8 cellular contexts compared by ENCODE assay signal in genomic region chr19:45730389-45731288, GRCh38. TPM values are rescaled to one million over a fixed set of nuclear protein-coding genes. Genes with fewer than 3 reads are reported as not detected.
DNase-seq lines count a peak whose midpoint lies in the region; ATAC-seq and TF ChIP-seq lines count a peak whose summit lies in the region.

Gene FBXO46, minus strand, starts transcription at chr19:45730896. Its CDS starts 17,401 bp downstream, at chr19:45713495.

- CTCF ChIA-PET in CD8-positive, alpha-beta memory T cell (lab: Charles Lee) = interaction anchor here (0.7 to 1.6 kb wide), 8 partner anchors 13 to 815 kb away, joined by 3 to 4 read pairs (median 4); partner anchors contain the start of genes QPCTL and SNRPD2

- TF ChIP-seq CTCF in lower lobe of right lung (IDR thresholded peaks at IDR 0.05) = no peak

- POLR2A ChIA-PET in CD8-positive, alpha-beta memory T cell (lab: Charles Lee) = interaction anchor here (0.5 to 2.5 kb wide), 8 partner anchors 13 to 1695 kb away, joined by 3 to 19 read pairs (median 4); partner anchors contain the start of genes QPCTL, SIX5 and SNRPD2

- peak within 1 kb of the TSS; percentile 82 to 99 (median 94) for H3K4me3 Mint-ChIP-seq in CD8-positive, alpha-beta memory T cell

- ATAC-seq in GM19455 (IDR thresholded peaks at IDR 0.05; ENCODE audit: unreplicated experiment) (peak; percentile 80), lower lobe of right lung (peak; percentile 98 to 99)

- H3K27me3 Mint-ChIP-seq in CD8-positive, alpha-beta memory T cell = peaks cover 0 to 1% of the 10 kb centered on the region in 2 donors

- H3K36me3 Mint-ChIP-seq in CD8-positive, alpha-beta memory T cell = peaks cover 0 to 12% (median 1%) of the 10 kb centered on the region in 3 donors

- H3K9me3 ChIP-seq in CD8-positive, alpha-beta memory T cell (ENCODE audit: low read length) = no peaks in the 10 kb centered on the region
- H3K9me3 ChIP-seq in lower lobe of right lung = no peaks in the 10 kb centered on the region

- peak within 1 kb of the TSS; percentile 81 for H3K27ac ChIP-seq in CD8-positive, alpha-beta memory T cell (ENCODE audit: low read depth, low read length)
- H3K27ac ChIP-seq in lower lobe of right lung = peak within 1 kb of the TSS; percentile 70

- intact Hi-C loops in lower lobe of right lung (cut with DNase I) = no loop called here

- DNase-seq in CD8-positive, alpha-beta memory T cell = peak; percentile 85 to 94 (median 90)
- peak; percentile 98 for DNase-seq in HS-27A (ENCODE audit: low read depth)
- peak; percentile 53 for DNase-seq in NK-92 (lab: John Stamatoyannopoulos, UW; ENCODE audit: unreplicated experiment)
- DNase-seq in activated CD8-positive, alpha-beta memory T cell treated with anti-CD3 and anti-CD28 coated beads for 1 hour (ENCODE audit: extremely low read depth in 1 of 2, low read depth in 1 of 2) = peak; percentile 81 to 84
- peak; percentile 93 for DNase-seq in effector CD4-positive, alpha-beta T cell
- DNase-seq in lower lobe of right lung = peak; percentile 97
- DNase-seq in stimulated activated CD4-positive, alpha-beta T cell treated with anti-CD3 and anti-CD28 coated beads, TNF-alpha, amount 100 ng/mL, for 24 hours (ENCODE audit: low read depth in 3 of 3) = peak; percentile 86 to 95 (median 92)

- no peaks in the 10 kb centered on the region for H3K9me3 Mint-ChIP-seq in CD8-positive, alpha-beta memory T cell

- H3K4me1 ChIP-seq in CD8-positive, alpha-beta memory T cell (ENCODE audit: insufficient read depth, low read length) = peaks cover 27% of the 10 kb centered on the region
- H3K4me1 ChIP-seq in lower lobe of right lung = peaks cover 24% of the 10 kb centered on the region

- H3K4me1 Mint-ChIP-seq in CD8-positive, alpha-beta memory T cell = peaks cover 23 to 38% (median 37%) of the 10 kb centered on the region in 3 donors

- no peaks in the 10 kb centered on the region for H3K36me3 ChIP-seq in CD8-positive, alpha-beta memory T cell (ENCODE audit: insufficient read depth, low read length)
- H3K36me3 ChIP-seq in lower lobe of right lung = no peaks in the 10 kb centered on the region

- H3K27me3 ChIP-seq in CD8-positive, alpha-beta memory T cell (ENCODE audit: insufficient read depth, low read length, poor library complexity, severe bottlenecking) = no peaks in the 10 kb centered on the region
- no peaks in the 10 kb centered on the region for H3K27me3 ChIP-seq in lower lobe of right lung (ENCODE audit: low read depth)

- peak within 1 kb of the TSS; percentile 88 for H3K4me3 ChIP-seq in CD8-positive, alpha-beta memory T cell (ENCODE audit: low read length)
- peak within 1 kb of the TSS; percentile 74 for H3K4me3 ChIP-seq in lower lobe of right lung

- H3K27ac Mint-ChIP-seq in CD8-positive, alpha-beta memory T cell = peak within 1 kb of the TSS; percentile 16 to 99 (median 90)

RNA-seq across cellular contexts. Expression of gene FBXO46, which starts in this region (rescaled TPM):
- 10 to 100 TPM; 25.2 to 30.4 TPM for total RNA-seq in CD8-positive, alpha-beta memory T cell
- polyA plus RNA-seq in CD8-positive, alpha-beta memory T cell = 21.1 TPM
- 19.3 TPM for total RNA-seq in lower lobe of right lung

Comparison
In these comparisons a context has a peak if more than half of its experiments do, and no peak if none do; other contexts are left out.
1. Peak in every context shown above with its lines: DNase-seq, ATAC-seq, H3K4me3 ChIP-seq and H3K27ac ChIP-seq.